In the genomic region with DNA sequence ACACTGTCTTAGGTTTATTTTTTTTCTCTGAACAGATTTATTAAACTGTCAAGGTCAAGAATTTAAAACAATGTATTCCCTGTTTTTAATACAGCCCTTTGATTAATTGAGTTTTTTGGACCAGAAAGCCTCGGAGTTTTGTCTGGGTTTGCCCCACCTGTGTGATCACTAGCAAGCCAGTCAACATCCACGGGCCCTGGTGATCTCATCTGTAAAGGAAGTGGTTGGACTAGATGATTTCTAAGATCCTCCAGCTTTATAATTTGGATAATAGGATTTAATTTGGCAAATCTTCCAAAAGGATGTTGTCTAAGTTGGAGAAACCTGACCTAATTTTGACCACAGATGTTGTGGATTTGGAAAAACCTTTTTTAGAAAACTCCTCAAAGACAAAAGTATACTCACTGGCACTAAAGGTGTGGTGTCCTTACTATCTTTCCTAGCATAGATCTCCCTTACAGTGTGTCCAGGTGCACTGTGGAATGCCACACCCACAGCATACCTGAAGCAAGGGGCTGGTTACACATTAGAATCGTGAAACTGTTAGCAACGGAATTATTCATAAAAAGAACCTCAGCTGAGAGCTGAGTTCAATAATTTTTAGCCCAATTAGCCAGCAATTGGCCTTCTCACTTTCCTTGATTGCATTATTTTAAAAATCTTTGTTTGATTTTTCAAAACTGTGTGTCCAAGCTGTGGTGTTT, we compare ENCODE assay signal across 22 cellular contexts.
A peak's percentile ranks its signal among the peaks of the same experiment; 100 is the strongest.
DNase-seq lines count a peak whose midpoint lies in the region; FAIRE-seq and TF ChIP-seq lines count a peak whose summit lies in the region.
"Had no signal": no experiment of that assay in that cellular context is flagged by ENCODE, and none has a peak within 500 bp of the region (broad histone marks: within the 10 kb centered on the region; RNA-seq: fewer than 3 reads in every experiment).

No MANE protein-coding gene starts in this region.

- TF ChIP-seq CTCF in MCF 10A (IDR thresholded peaks at IDR 0.05; ENCODE audit: unreplicated experiment): no peak
- no peak for TF ChIP-seq CTCF in type B pancreatic cell (conservative IDR thresholded peaks at IDR 0.05)

- peak; percentile 44 for DNase-seq in activated CD4-positive, alpha-beta T cell treated with anti-CD3 and anti-CD28 coated beads, Interleukin-2, amount 10 ng/mL, durations not matched to agents 24 days and 14 days
- no peak for DNase-seq in activated CD4-positive, alpha-beta T cell treated with anti-CD3 and anti-CD28 coated beads, Interleukin-2, amount 50 U/mL, for 4 hours
- DNase-seq in MCF 10A (ENCODE audit: unreplicated experiment) (no peak), type B pancreatic cell (ENCODE audit: extremely low spot score, unreplicated experiment) (no peak), NCI-H524 (lab: John Stamatoyannopoulos, UW) (no peak), T-helper 1 cell (no peak)
- no peak for DNase-seq in stimulated activated CD4-positive, alpha-beta T cell treated with anti-CD3 and anti-CD28 coated beads, Interleukin-4, amount 100 ng/mL, for 24 hours
- DNase-seq: activated T-cell treated with anti-CD3 and anti-CD28 coated beads, Interleukin-2, amount 50 U/mL, for 48 hours; anterior cingulate cortex; central memory CD4-positive, alpha-beta T cell; COR-L47; dorsolateral prefrontal cortex; islet precursor cell; NCI-H1105 treated with DMSO at 0.1 percent for 48 hours; NCI-H2107; NCI-H510A treated with DMSO at 0.1 percent for 48 hours; stimulated activated CD4-positive, alpha-beta T cell treated with anti-CD3 and anti-CD28 coated beads, Interleukin-2, amount 100 ng/mL, for 48 hours; stimulated activated naive CD8-positive, alpha-beta T cell treated with anti-CD3 and anti-CD28 coated beads, Interleukin-15, Interleukin-2, amounts not matched to agents 100 U/mL and 50 U/mL, for 24 hours; T1000; upper lobe of left lung had no signal

- no TSS peak for BruUV-seq in MCF 10A (replicated peaks; lab: Mats Ljungman, UMichigan)

- peak; percentile 85 for FAIRE-seq in islet of Langerhans (lab: Jason Lieb, UNC)

- H3K27ac Mint-ChIP-seq in activated CD4-positive, alpha-beta T cell treated with anti-CD3 and anti-CD28 coated beads, Interleukin-2, amount 10 ng/mL, durations not matched to agents 24 days and 14 days: no peak overlapping the region
- H3K27ac Mint-ChIP-seq in MCF 10A (ENCODE audit: low read depth, unreplicated experiment) (peak overlapping the region; percentile 42), type B pancreatic cell (peak overlapping the region; percentile 81)
- H3K27ac Mint-ChIP-seq: activated naive CD4-positive, alpha-beta T cell treated with anti-CD3 and anti-CD28 coated beads, Interleukin-2, amount 50 U/mL, for 24 hours had no signal

- POLR2A ChIA-PET in MCF 10A (lab: Yijun Ruan, JAX): interaction anchor here (0.7 to 2.1 kb wide), 10 partner anchors 8 to 213 kb away, joined by 3 to 7 read pairs (median 3); no protein-coding TSS in a partner anchor

- no peaks in the 10 kb centered on the region for H3K4me1 Mint-ChIP-seq in activated CD4-positive, alpha-beta T cell treated with anti-CD3 and anti-CD28 coated beads, Interleukin-2, amount 10 ng/mL, durations not matched to agents 24 days and 14 days
- H3K4me1 Mint-ChIP-seq in MCF 10A (ENCODE audit: insufficient read depth, unreplicated experiment) (peaks cover 14% of the 10 kb centered on the region), type B pancreatic cell (ENCODE audit: unreplicated experiment) (peaks cover 5% of the 10 kb centered on the region)
- H3K4me1 Mint-ChIP-seq: activated naive CD4-positive, alpha-beta T cell treated with anti-CD3 and anti-CD28 coated beads, Interleukin-2, amount 50 U/mL, for 24 hours had no signal

- no peaks in the 10 kb centered on the region for H3K36me3 Mint-ChIP-seq in activated CD4-positive, alpha-beta T cell treated with anti-CD3 and anti-CD28 coated beads, Interleukin-2, amount 10 ng/mL, durations not matched to agents 24 days and 14 days (ENCODE audit: low read depth)
- no peaks in the 10 kb centered on the region for H3K36me3 Mint-ChIP-seq in MCF 10A (ENCODE audit: insufficient read depth, unreplicated experiment)
- no peaks in the 10 kb centered on the region for H3K36me3 Mint-ChIP-seq in type B pancreatic cell
- H3K36me3 Mint-ChIP-seq: activated naive CD4-positive, alpha-beta T cell treated with anti-CD3 and anti-CD28 coated beads, Interleukin-2, amount 50 U/mL, for 24 hours had no signal

- H3K4me3 Mint-ChIP-seq in activated CD4-positive, alpha-beta T cell treated with anti-CD3 and anti-CD28 coated beads, Interleukin-2, amount 10 ng/mL, durations not matched to agents 24 days and 14 days: no peak overlapping the region
- H3K4me3 Mint-ChIP-seq in MCF 10A (ENCODE audit: unreplicated experiment) (no peak overlapping the region), type B pancreatic cell (no peak overlapping the region)
- H3K4me3 Mint-ChIP-seq: activated naive CD4-positive, alpha-beta T cell treated with anti-CD3 and anti-CD28 coated beads, Interleukin-2, amount 50 U/mL, for 24 hours had no signal

- H3K27me3 Mint-ChIP-seq in activated CD4-positive, alpha-beta T cell treated with anti-CD3 and anti-CD28 coated beads, Interleukin-2, amount 10 ng/mL, durations not matched to agents 24 days and 14 days: peaks cover 8% of the 10 kb centered on the region
- H3K27me3 Mint-ChIP-seq in MCF 10A (ENCODE audit: insufficient read depth, unreplicated experiment) (no peaks in the 10 kb centered on the region), type B pancreatic cell (no peaks in the 10 kb centered on the region)

- H3K9me3 Mint-ChIP-seq in activated CD4-positive, alpha-beta T cell treated with anti-CD3 and anti-CD28 coated beads, Interleukin-2, amount 10 ng/mL, durations not matched to agents 24 days and 14 days: no peaks in the 10 kb centered on the region
- no peaks in the 10 kb centered on the region for H3K9me3 Mint-ChIP-seq in MCF 10A (ENCODE audit: unreplicated experiment)
- peaks cover 5% of the 10 kb centered on the region for H3K9me3 Mint-ChIP-seq in type B pancreatic cell
- H3K9me3 Mint-ChIP-seq: activated naive CD4-positive, alpha-beta T cell treated with anti-CD3 and anti-CD28 coated beads, Interleukin-2, amount 50 U/mL, for 24 hours had no signal

- CTCF ChIA-PET in MCF 10A (lab: Yijun Ruan, JAX): interaction anchor here (0.6 to 1.2 kb wide), 4 partner anchors 10 to 512 kb away, joined by 3 to 4 read pairs (median 3); no protein-coding TSS in a partner anchor

- intact Hi-C loops in activated CD4-positive, alpha-beta T cell treated with anti-CD3 and anti-CD28 coated beads, Interleukin-2, amount 10 ng/mL, durations not matched to agents 24 days and 14 days (cut with micrococcal nuclease): no loop called here
- intact Hi-C loops in MCF 10A (cut with micrococcal nuclease): no loop called here
